Comparison of ENCODE assay signal across 31 cellular contexts in the genomic region with DNA sequence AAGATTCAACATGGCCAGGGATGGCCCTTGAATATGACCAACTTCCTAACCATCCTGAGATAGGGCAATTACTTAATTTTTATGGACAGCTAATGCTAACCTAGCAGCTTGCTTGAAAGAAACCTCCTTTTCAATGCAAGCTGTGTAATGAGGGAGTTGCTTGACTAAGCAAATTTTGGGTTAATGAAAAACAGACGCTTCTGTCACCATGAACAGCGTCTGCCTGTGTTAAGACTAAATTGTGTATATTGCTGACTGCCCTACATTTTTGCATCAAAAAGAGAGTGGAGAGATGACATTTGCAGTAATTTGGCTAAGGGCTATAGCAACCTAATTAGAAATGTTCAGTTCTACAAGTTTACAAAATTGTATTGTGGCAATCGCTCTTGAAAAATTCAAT.
"Had no signal": no experiment of that assay in that cellular context is flagged by ENCODE, and none has a peak within 500 bp of the region (broad histone marks: within the 10 kb centered on the region; RNA-seq: fewer than 3 reads in every experiment).

No MANE protein-coding gene starts in this region.

- H3K9me3 ChIP-seq: adrenal gland, body of pancreas, esophagus muscularis mucosa had no signal

- DNase-seq: activated CD4-positive, alpha-beta memory T cell treated with anti-CD3 and anti-CD28 coated beads for 36 hours; activated CD4-positive, alpha-beta T cell treated with anti-CD3 and anti-CD28 coated beads for 36 hours; activated CD4-positive, alpha-beta T cell treated with anti-CD3 and anti-CD28 coated beads, Interleukin-2, amount 10 ng/mL, durations not matched to agents 24 days and 14 days; activated CD4-positive, CD25-positive, alpha-beta regulatory T cell; activated CD4-positive, CD25-positive, alpha-beta regulatory T cell treated with anti-CD3 and anti-CD28 coated beads, Interleukin-2, amount 50 U/mL, for 72 hours; activated CD8-positive, alpha-beta memory T cell treated with anti-CD3 and anti-CD28 coated beads, Interleukin-2, amount 10 ng/mL, durations not matched to agents 7 days and 5 days; activated CD8-positive, alpha-beta memory T cell treated with anti-CD3 and anti-CD28 coated beads, Interleukin-2, amount 50 U/mL, for 4 hours; activated CD8-positive, alpha-beta T cell treated with anti-CD3 and anti-CD28 coated beads, Interleukin-2, amount 10 ng/mL, durations not matched to agents 7 days and 5 days; activated effector memory CD4-positive, alpha-beta T cell treated with anti-CD3 and anti-CD28 coated beads, Interleukin-2, amount 50 U/mL, for 16 hours; activated naive CD4-positive, alpha-beta T cell treated with anti-CD3 and anti-CD28 coated beads for 36 hours; activated naive CD8-positive, alpha-beta T cell treated with anti-CD3 and anti-CD28 coated beads for 36 hours; activated naive CD8-positive, alpha-beta T cell treated with anti-CD3 and anti-CD28 coated beads, Interleukin-2, amount 50 U/mL, for 24 hours; activated T-cell treated with anti-CD3 and anti-CD28 coated beads, Interleukin-2, amount 50 U/mL, for 1 hour; activated T-cell treated with anti-CD3 and anti-CD28 coated beads, Interleukin-2, amount 50 U/mL, for 48 hours; adrenal gland; amygdala; aorta; body of pancreas; caudate nucleus; cortex of kidney; dermis blood vessel endothelial cell; effector CD4-positive, alpha-beta T cell; effector memory CD8-positive, alpha-beta T cell; erythroblast; foreskin fibroblast; head of caudate nucleus; T-helper 2 cell had no signal

- H3K27ac ChIP-seq: adrenal gland, body of pancreas, esophagus muscularis mucosa had no signal

- H3K4me1 ChIP-seq: adrenal gland, body of pancreas, esophagus muscularis mucosa had no signal

- H3K36me3 Mint-ChIP-seq: activated CD4-positive, alpha-beta memory T cell treated with anti-CD3 and anti-CD28 coated beads for 36 hours; activated CD8-positive, alpha-beta memory T cell treated with anti-CD3 and anti-CD28 coated beads, Interleukin-2, amount 10 ng/mL, durations not matched to agents 7 days and 5 days; activated naive CD4-positive, alpha-beta T cell treated with anti-CD3 and anti-CD28 coated beads, Interleukin-2, amount 50 U/mL, for 24 hours; activated naive CD8-positive, alpha-beta T cell treated with anti-CD3 and anti-CD28 coated beads for 36 hours had no signal

- H3K4me3 Mint-ChIP-seq: activated CD4-positive, alpha-beta memory T cell treated with anti-CD3 and anti-CD28 coated beads for 36 hours; activated CD4-positive, alpha-beta T cell treated with anti-CD3 and anti-CD28 coated beads for 36 hours; activated CD4-positive, alpha-beta T cell treated with anti-CD3 and anti-CD28 coated beads, Interleukin-2, amount 10 ng/mL, durations not matched to agents 24 days and 14 days; activated CD8-positive, alpha-beta memory T cell treated with anti-CD3 and anti-CD28 coated beads, Interleukin-2, amount 10 ng/mL, durations not matched to agents 7 days and 5 days; activated CD8-positive, alpha-beta T cell treated with anti-CD3 and anti-CD28 coated beads, Interleukin-2, amount 10 ng/mL, durations not matched to agents 7 days and 5 days; activated naive CD4-positive, alpha-beta T cell treated with anti-CD3 and anti-CD28 coated beads for 36 hours; activated naive CD4-positive, alpha-beta T cell treated with anti-CD3 and anti-CD28 coated beads, Interleukin-2, amount 50 U/mL, for 24 hours; activated naive CD8-positive, alpha-beta T cell treated with anti-CD3 and anti-CD28 coated beads for 36 hours; activated naive CD8-positive, alpha-beta T cell treated with anti-CD3 and anti-CD28 coated beads, Interleukin-2, amount 50 U/mL, for 24 hours; activated T-helper 1 cell treated with anti-CD3 and anti-CD28 coated beads, Interleukin-12 subunit alpha, Interleukin-12 subunit beta, Interleukin-2, Interleukin-4 antibody, amounts not matched to agents 30 ng/mL and 10 ng/mL and 1 ng/mL, durations not matched to agents 14 hours and 24 hours and 36 hours; effector memory CD8-positive, alpha-beta T cell had no signal

- H3K36me3 ChIP-seq: adrenal gland, esophagus muscularis mucosa had no signal

- H3K4me1 Mint-ChIP-seq: activated CD4-positive, alpha-beta T cell treated with anti-CD3 and anti-CD28 coated beads for 36 hours; activated CD4-positive, alpha-beta T cell treated with anti-CD3 and anti-CD28 coated beads, Interleukin-2, amount 10 ng/mL, durations not matched to agents 24 days and 14 days; activated CD8-positive, alpha-beta memory T cell treated with anti-CD3 and anti-CD28 coated beads, Interleukin-2, amount 10 ng/mL, durations not matched to agents 7 days and 5 days; activated naive CD4-positive, alpha-beta T cell treated with anti-CD3 and anti-CD28 coated beads, Interleukin-2, amount 50 U/mL, for 24 hours; activated naive CD8-positive, alpha-beta T cell treated with anti-CD3 and anti-CD28 coated beads for 36 hours; activated naive CD8-positive, alpha-beta T cell treated with anti-CD3 and anti-CD28 coated beads, Interleukin-2, amount 50 U/mL, for 24 hours had no signal

- H3K27ac Mint-ChIP-seq: activated CD4-positive, alpha-beta memory T cell treated with anti-CD3 and anti-CD28 coated beads for 36 hours; activated CD4-positive, alpha-beta T cell treated with anti-CD3 and anti-CD28 coated beads for 36 hours; activated CD4-positive, alpha-beta T cell treated with anti-CD3 and anti-CD28 coated beads, Interleukin-2, amount 10 ng/mL, durations not matched to agents 24 days and 14 days; activated CD8-positive, alpha-beta memory T cell treated with anti-CD3 and anti-CD28 coated beads, Interleukin-2, amount 10 ng/mL, durations not matched to agents 7 days and 5 days; activated CD8-positive, alpha-beta T cell treated with anti-CD3 and anti-CD28 coated beads, Interleukin-2, amount 10 ng/mL, durations not matched to agents 7 days and 5 days; activated naive CD4-positive, alpha-beta T cell treated with anti-CD3 and anti-CD28 coated beads for 36 hours; activated naive CD4-positive, alpha-beta T cell treated with anti-CD3 and anti-CD28 coated beads, Interleukin-2, amount 50 U/mL, for 24 hours; activated naive CD8-positive, alpha-beta T cell treated with anti-CD3 and anti-CD28 coated beads for 36 hours; activated naive CD8-positive, alpha-beta T cell treated with anti-CD3 and anti-CD28 coated beads, Interleukin-2, amount 50 U/mL, for 24 hours; activated T-helper 1 cell treated with anti-CD3 and anti-CD28 coated beads, Interleukin-12 subunit alpha, Interleukin-12 subunit beta, Interleukin-2, Interleukin-4 antibody, amounts not matched to agents 30 ng/mL and 10 ng/mL and 1 ng/mL, durations not matched to agents 14 hours and 24 hours and 36 hours; activated T-helper 2 cell treated with anti-CD3 and anti-CD28 coated beads, Interferon-gamma antibody, Interleukin-2, Interleukin-4, amounts not matched to agents 10 μg/mL and 5 μg/mL and 100 μg/mL, durations not matched to agents 14 hours and 24 hours and 36 hours; effector memory CD8-positive, alpha-beta T cell had no signal

- H3K4me3 ChIP-seq: adrenal gland, body of pancreas, esophagus muscularis mucosa had no signal

- H3K27me3 Mint-ChIP-seq: activated CD4-positive, alpha-beta memory T cell treated with anti-CD3 and anti-CD28 coated beads for 36 hours; activated CD4-positive, alpha-beta T cell treated with anti-CD3 and anti-CD28 coated beads, Interleukin-2, amount 10 ng/mL, durations not matched to agents 24 days and 14 days; activated CD8-positive, alpha-beta memory T cell treated with anti-CD3 and anti-CD28 coated beads, Interleukin-2, amount 10 ng/mL, durations not matched to agents 7 days and 5 days; activated naive CD4-positive, alpha-beta T cell treated with anti-CD3 and anti-CD28 coated beads, Interleukin-2, amount 50 U/mL, for 24 hours; activated naive CD8-positive, alpha-beta T cell treated with anti-CD3 and anti-CD28 coated beads for 36 hours; activated naive CD8-positive, alpha-beta T cell treated with anti-CD3 and anti-CD28 coated beads, Interleukin-2, amount 50 U/mL, for 24 hours; effector memory CD8-positive, alpha-beta T cell had no signal

- H3K27me3 ChIP-seq: adrenal gland, body of pancreas, esophagus muscularis mucosa had no signal
